8 cellular contexts compared by ENCODE assay signal in genomic region chr1:243010719-243011118, GRCh38.
DNase-seq lines count a peak whose midpoint lies in the region; TF ChIP-seq lines count a peak whose summit lies in the region.
"Not testable (repeated sequence)": the region's sequence is repeated elsewhere in the genome, so short reads cannot be mapped to it uniquely, and the experiment has no call there.

No MANE protein-coding gene starts in this region.

- not testable (repeated sequence) for H3K27me3 ChIP-seq in SK-N-SH (ENCODE audit: insufficient read depth); endodermal cell (ENCODE audit: control insufficient read depth, insufficient read depth, low read length, poor library complexity, severe bottlenecking); trophoblast cell (ENCODE audit: insufficient read depth, low read length)

- not testable (repeated sequence) for H3K27ac Mint-ChIP-seq in Calu3 (ENCODE audit: unreplicated experiment); endodermal cell

- not testable (repeated sequence) for H3K9me3 Mint-ChIP-seq in Calu3 (ENCODE audit: low read depth, unreplicated experiment); endodermal cell

- H3K14ac ChIP-seq in trophoblast cell (ENCODE audit: low read length): not testable (repeated sequence)

- H4K91ac ChIP-seq in trophoblast cell (ENCODE audit: low read depth, low read length): peak overlapping the region; percentile 24

- BruUV-seq in Calu3 (replicated peaks; lab: Mats Ljungman, UMichigan): not testable (repeated sequence)

- not testable (repeated sequence) for H3K79me2 ChIP-seq in SK-N-SH (ENCODE audit: insufficient read depth); trophoblast cell (ENCODE audit: control insufficient read depth, insufficient read depth, low read length, poor library complexity)

- peak; percentile 29 for TF ChIP-seq RAD21 in SK-N-SH (IDR thresholded peaks at IDR 0.05; ENCODE audit: low read length)

- H3K27me3 Mint-ChIP-seq in Calu3 (ENCODE audit: unreplicated experiment): peaks cover 15% of the 10 kb centered on the region
- not testable (repeated sequence) for H3K27me3 Mint-ChIP-seq in endodermal cell (ENCODE audit: insufficient read depth)

- not testable (repeated sequence) for TF ChIP-seq EP300 in SK-N-SH (IDR thresholded peaks at IDR 0.05; ENCODE audit: borderline replicate concordance in 1 of 2, low read depth in 1 of 2, low read length in 1 of 2)

- not testable (repeated sequence) for H4K8ac ChIP-seq in trophoblast cell (ENCODE audit: low read depth, low read length)

- H2BK12ac ChIP-seq in trophoblast cell (ENCODE audit: low read length): not testable (repeated sequence)

- not testable (repeated sequence) for H2BK120ac ChIP-seq in trophoblast cell (ENCODE audit: insufficient read depth, low read length, poor library complexity)

- TF ChIP-seq CTCF in 22Rv1 (IDR thresholded peaks at IDR 0.05): peak; percentile 34
- not testable (repeated sequence) for TF ChIP-seq CTCF in Calu3 (IDR thresholded peaks at IDR 0.05; ENCODE audit: unreplicated experiment); NB4 (IDR thresholded peaks at IDR 0.05; ENCODE audit: low read depth, low read length); SK-N-SH (IDR thresholded peaks at IDR 0.05)
- TF ChIP-seq CTCF in endodermal cell (conservative IDR thresholded peaks at IDR 0.05): peak; percentile 23

- H3K79me1 ChIP-seq in trophoblast cell (ENCODE audit: low read length): not testable (repeated sequence)

- H2AFZ ChIP-seq in SK-N-SH (ENCODE audit: low read depth); trophoblast cell (ENCODE audit: insufficient read depth, low read length, poor library complexity): not testable (repeated sequence)

- intact Hi-C loops in Calu3 (cut with micrococcal nuclease; ENCODE audit: unreplicated experiment): not testable (repeated sequence)

- not testable (repeated sequence) for H3K4me2 ChIP-seq in SK-N-SH; trophoblast cell (ENCODE audit: low read length)

- CTCF ChIA-PET in Calu3 (lab: Charles Lee): interaction anchor here (1.0 kb wide), 1 partner anchor 542 kb away, joined by 5 read pairs; no protein-coding TSS in a partner anchor
- CTCF ChIA-PET in SK-N-SH (lab: Yijun Ruan, JAX): not testable (repeated sequence)

- 0% methylated on average over 1 of the region's 3 CpGs for WGBS in SK-N-SH (ENCODE audit: low lambda C conversion rate)
- no CpG with 5 or more reads among the region's 3 CpGs for WGBS in endodermal cell (ENCODE audit: insufficient coverage in 1 of 2, insufficient read length in 1 of 2), 2 experiments
- WGBS in trophoblast cell (ENCODE audit: extremely low coverage, insufficient coverage, insufficient read length): no CpG with 5 or more reads among the region's 3 CpGs

- H3K27ac ChIP-seq in 22Rv1; SK-N-SH (ENCODE audit: low read depth in 2 of 2, low read length in 1 of 2); endodermal cell (ENCODE audit: low read depth, low read length): not testable (repeated sequence)
- peak overlapping the region; percentile 74 for H3K27ac ChIP-seq in trophoblast cell (ENCODE audit: low read depth, low read length)

- not testable (repeated sequence) for H3K9me3 ChIP-seq in SK-N-SH; endodermal cell (ENCODE audit: control insufficient read depth, low read length); trophoblast cell (ENCODE audit: insufficient read depth, low read depth, low read length)

- TF ChIP-seq POLR2A in NB4 (IDR thresholded peaks at IDR 0.05; ENCODE audit: extremely low read depth, insufficient read length): not testable (repeated sequence)

- not testable (repeated sequence) for H3K4me3 Mint-ChIP-seq in Calu3 (ENCODE audit: low read depth, unreplicated experiment); endodermal cell

- not testable (repeated sequence) for H3K4me1 Mint-ChIP-seq in Calu3 (ENCODE audit: low read depth, unreplicated experiment); endodermal cell

- DNase-seq in Calu3 (peak; percentile 10), NB4 (ENCODE audit: low read depth) (peak; percentile 65), NCI-H748 (lab: John Stamatoyannopoulos, UW; ENCODE audit: unreplicated experiment) (peak; percentile 10), endodermal cell (peak; percentile 36), islet precursor cell (peak; percentile 46)
- DNase-seq in SK-N-SH, trophoblast cell: not testable (repeated sequence)

- not testable (repeated sequence) for H3K9me2 ChIP-seq in SK-N-SH

- H4K12ac ChIP-seq in trophoblast cell (ENCODE audit: low read depth, low read length): not testable (repeated sequence)

- H3K36me3 Mint-ChIP-seq in Calu3 (ENCODE audit: insufficient read depth, unreplicated experiment); endodermal cell (ENCODE audit: low read depth): not testable (repeated sequence)

- not testable (repeated sequence) for H3K23ac ChIP-seq in trophoblast cell (ENCODE audit: low read length)

- not testable (repeated sequence) for H3K4me1 ChIP-seq in SK-N-SH (ENCODE audit: control insufficient read depth in 1 of 2, insufficient read depth in 2 of 2, low read depth in 1 of 2, low read length in 1 of 2); endodermal cell (ENCODE audit: control insufficient read depth, insufficient read depth, low read length); trophoblast cell (ENCODE audit: control insufficient read depth in 1 of 2, insufficient read depth in 2 of 2, low read length in 2 of 2)

- H4K20me1 ChIP-seq in SK-N-SH (ENCODE audit: insufficient read depth): not testable (repeated sequence)

- H3F3A ChIP-seq in SK-N-SH (replicated peaks; ENCODE audit: insufficient read depth): not testable (repeated sequence)

- POLR2A ChIA-PET in SK-N-SH (lab: Yijun Ruan, JAX): not testable (repeated sequence)

- not testable (repeated sequence) for H3K4me3 ChIP-seq in NB4 (ENCODE audit: low read depth, low read length); SK-N-SH (ENCODE audit: low read depth in 2 of 2, low read length in 1 of 2); endodermal cell (ENCODE audit: low read length); trophoblast cell (ENCODE audit: low read depth, low read length)

- not testable (repeated sequence) for H2AK5ac ChIP-seq in trophoblast cell (ENCODE audit: low read length)

- not testable (repeated sequence) for H3K18ac ChIP-seq in trophoblast cell (ENCODE audit: low read length)

- not testable (repeated sequence) for H2BK5ac ChIP-seq in trophoblast cell (ENCODE audit: low read depth, low read length, poor library complexity)

- H3K36me3 ChIP-seq in SK-N-SH (replicated peaks in 1 of 2; ENCODE audit: control insufficient read depth in 1 of 2, insufficient read depth in 2 of 2, low read length in 1 of 2); endodermal cell (ENCODE audit: control insufficient read depth, insufficient read depth, low read length); trophoblast cell (ENCODE audit: control insufficient read depth in 1 of 2, insufficient read depth in 2 of 2, low read length in 2 of 2): not testable (repeated sequence)

- H3K4ac ChIP-seq in trophoblast cell (ENCODE audit: low read depth, low read length): not testable (repeated sequence)

- not testable (repeated sequence) for H3K9ac ChIP-seq in SK-N-SH; endodermal cell (ENCODE audit: extremely low read depth, low read length, poor library complexity, severe bottlenecking); trophoblast cell (ENCODE audit: low read length)
